Comparison of ENCODE assay signal across 16 cellular contexts in the genomic region with DNA sequence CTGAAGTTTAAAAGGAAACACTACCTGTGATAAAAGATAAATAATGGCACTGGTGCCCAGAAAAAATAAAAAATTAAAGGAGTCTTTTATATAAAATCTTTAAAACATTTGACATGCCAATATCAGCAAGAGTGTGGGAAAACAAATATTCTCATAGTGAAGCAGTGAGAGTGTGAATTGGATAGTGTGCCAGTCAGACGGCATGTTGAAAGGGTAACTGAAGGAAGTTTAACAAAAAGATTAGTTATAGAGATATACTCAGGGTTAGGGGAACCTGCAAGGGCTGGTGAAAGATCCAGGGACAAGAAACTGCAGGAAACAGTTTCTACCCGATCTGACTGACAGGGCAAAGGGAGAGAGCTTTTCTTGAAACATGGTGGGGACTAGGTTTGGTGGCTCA. TPM values are rescaled to one million over a fixed set of nuclear protein-coding genes. Genes with fewer than 3 reads are reported as not detected.
DNase-seq lines count a peak whose midpoint lies in the region; ATAC-seq, FAIRE-seq and TF ChIP-seq lines count a peak whose summit lies in the region.
"Had no signal": no experiment of that assay in that cellular context is flagged by ENCODE, and none has a peak within 500 bp of the region (broad histone marks: within the 10 kb centered on the region; RNA-seq: fewer than 3 reads in every experiment).

No MANE protein-coding gene starts in this region.

- TF ChIP-seq CTCF in HepG2 (CRISPR knock-in tag; IDR thresholded peaks at IDR 0.05) (no peak), right lobe of liver (IDR thresholded peaks at IDR 0.05) (no peak), H1 (IDR thresholded peaks at IDR 0.05; ENCODE audit: control extremely low read depth in 1 of 3, insufficient read depth in 1 of 3, low read depth in 1 of 3, low read length in 3 of 3) (no peak), pancreas (IDR thresholded peaks at IDR 0.05) (no peak)

- no peak overlapping the region for H3K18ac ChIP-seq in H1 (ENCODE audit: extremely low read depth, low read length)

- H3K36me3 ChIP-seq in HepG2 (replicated peaks in 1 of 2; ENCODE audit: control insufficient read depth in 1 of 2, insufficient read depth in 2 of 2, low read length in 2 of 2), result no peaks in the 10 kb centered on the region
- H3K36me3 ChIP-seq in right lobe of liver, result no peaks in the 10 kb centered on the region
- no peaks in the 10 kb centered on the region; a peak in 1 of 8 replicates for H3K36me3 ChIP-seq in H1 (ENCODE audit: control insufficient read depth in 2 of 4, insufficient read depth in 4 of 4, low read length in 3 of 4)
- no peaks in the 10 kb centered on the region for H3K36me3 ChIP-seq in pancreas
- H3K36me3 ChIP-seq: BLaER1, HAP-1 had no signal

- peaks cover 16% of the 10 kb centered on the region for H3K4me1 ChIP-seq in HepG2 (ENCODE audit: insufficient read depth, low read length)
- H3K4me1 ChIP-seq in right lobe of liver, result no peaks in the 10 kb centered on the region
- H3K4me1 ChIP-seq in H1 (replicated peaks in 1 of 4; ENCODE audit: control insufficient read depth in 3 of 4, insufficient read depth in 4 of 4, low read length in 3 of 4), result no peaks in the 10 kb centered on the region
- peaks cover 0 to 25% (median 7%) of the 10 kb centered on the region in 3 donors for H3K4me1 ChIP-seq in pancreas
- H3K4me1 ChIP-seq: BLaER1, HAP-1 had no signal

- ATAC-seq in HepG2 (no peak), right lobe of liver (no peak), pancreas (peak; percentile 43 to 91 (median 83)), HG02610 (IDR thresholded peaks at IDR 0.05; ENCODE audit: unreplicated experiment) (no peak)
- ATAC-seq: A549 had no signal

- DNase-seq in HepG2 (ENCODE audit: low spot score) (no peak), right lobe of liver (no peak), H1 (ENCODE audit: low read depth in 1 of 2, low spot score in 2 of 2) (no peak), pancreas (no peak), AG08395 (ENCODE audit: low spot score) (no peak), NCI-H2029 treated with DMSO at 0.1 percent for 48 hours (lab: John Stamatoyannopoulos, UW) (no peak)
- DNase-seq: CD4-positive, alpha-beta memory T cell; DMS79 treated with DMSO at 0.1 percent for 48 hours; GF-D8 had no signal

- H3K79me1 ChIP-seq in H1 (ENCODE audit: low read depth, low read length), result no peaks in the 10 kb centered on the region

- H2BK5ac ChIP-seq in H1 (ENCODE audit: low read depth, low read length), result no peak overlapping the region

- intact Hi-C loops in HepG2 (cut with micrococcal nuclease; ENCODE audit: unreplicated experiment) (no loop called here), right lobe of liver (cut with DNase I) (no loop called here), pancreas (cut with DNase I) (no loop called here)

- H3K27me3 ChIP-seq in HepG2 (ENCODE audit: control insufficient read depth in 1 of 2, insufficient read depth in 2 of 2, low read length in 2 of 2) (peaks cover 0 to 7% of the 10 kb centered on the region in 2 experiments; a peak in 1 of 5 replicates), right lobe of liver (no peaks in the 10 kb centered on the region), H1 (replicated peaks in 1 of 4; ENCODE audit: control insufficient read depth in 3 of 4, extremely low read depth in 1 of 4, insufficient read depth in 3 of 4, low read length in 3 of 4) (no peaks in the 10 kb centered on the region), pancreas (no peaks in the 10 kb centered on the region)
- H3K27me3 ChIP-seq: BLaER1 had no signal

- 0 out of 2 replicates have a peak overlapping the region, but pooled peaks have one; percentile 20 for H3K4me2 ChIP-seq in HepG2 (ENCODE audit: low read depth, low read length)
- no peak overlapping the region for H3K4me2 ChIP-seq in H1 (ENCODE audit: insufficient read depth in 1 of 2, low read depth in 2 of 2, low read length in 2 of 2)
- H3K4me2 ChIP-seq: A549, BLaER1 had no signal

- H3K4ac ChIP-seq in H1 (replicated peaks; ENCODE audit: insufficient read length, low read depth, low read length), result no peak overlapping the region

- CTCF ChIA-PET in HepG2 (lab: Yijun Ruan, JAX; ENCODE audit: low intra/inter-chr PET ratio, low total read pairs), result no interaction called here
- CTCF ChIA-PET in H1 (lab: Charles Lee; ENCODE audit: partially characterized antibody), result interaction anchor here (1.0 kb wide), 1 partner anchor 34 kb away, joined by 3 read pairs; the partner anchor contains the start of gene C6orf62

- no peak overlapping the region for H2BK20ac ChIP-seq in H1 (ENCODE audit: low read length)

- no peak overlapping the region for H2AFZ ChIP-seq in HepG2 (ENCODE audit: low read length)
- peak overlapping the region; percentile 12; the same call in 1 of the 2 replicates for H2AFZ ChIP-seq in H1 (ENCODE audit: low read length)

- no peaks in the 10 kb centered on the region for H3K79me2 ChIP-seq in HepG2 (ENCODE audit: insufficient read depth, low read length)
- no peaks in the 10 kb centered on the region for H3K79me2 ChIP-seq in H1 (ENCODE audit: control insufficient read depth in 1 of 2, insufficient read depth in 2 of 2, low read length in 2 of 2)

- BruUV-seq in HepG2 (replicated peaks; lab: Mats Ljungman, UMichigan), result no TSS peak

- no peaks in the 10 kb centered on the region for H4K20me1 ChIP-seq in HepG2 (ENCODE audit: insufficient read depth, low read length)
- no peaks in the 10 kb centered on the region for H4K20me1 ChIP-seq in H1 (replicated peaks in 1 of 2; ENCODE audit: control insufficient read depth in 1 of 2, insufficient read depth in 2 of 2, low read length in 2 of 2)
- H4K20me1 ChIP-seq: BLaER1 had no signal

- 20% methylated on average over 2 of the region's 2 CpGs for WGBS in HepG2 (ENCODE audit: low lambda C conversion rate)
- 54% methylated on average over 2 of the region's 2 CpGs for WGBS in right lobe of liver (ENCODE audit: insufficient coverage, low coverage, low lambda C conversion rate, missing lambda C conversion rate)
- 76% methylated on average over 2 of the region's 2 CpGs; no CpG with 5 or more reads in 1 of the 2 experiments for WGBS in H1 (ENCODE audit: extremely low coverage in 1 of 2, insufficient coverage in 1 of 2, insufficient read length in 1 of 2, insufficient replicate concordance in 2 of 2, low coverage in 1 of 2, low lambda C conversion rate in 2 of 2, missing lambda C conversion rate in 1 of 2), 2 experiments
- WGBS in pancreas, 2 donors, result 8 to 17% methylated on average over 2 of the region's 2 CpGs

- no peak overlapping the region for H2BK15ac ChIP-seq in H1 (ENCODE audit: low read length)

- FAIRE-seq in HepG2 (lab: Jason Lieb, UNC) (no peak), H1 (lab: Jason Lieb, UNC) (no peak), pancreas (lab: Jason Lieb, UNC) (no peak)
- FAIRE-seq: A549, HTR-8/SVneo had no signal

- no peak overlapping the region for H4K5ac ChIP-seq in H1 (ENCODE audit: insufficient read length, low read depth, low read length)

- in situ Hi-C loops in HepG2 (cut with HindIII; ENCODE audit: extremely low pct_ligation_motif_present, low pct_unique_long_range_greater_than_20kb), result no loop called here

- H3K56ac ChIP-seq in H1 (replicated peaks; ENCODE audit: insufficient read length, low read depth, low read length), result no peak overlapping the region

- no peak overlapping the region for H2AK5ac ChIP-seq in H1 (ENCODE audit: low read depth, low read length)

- H2BK12ac ChIP-seq in H1 (ENCODE audit: low read depth, low read length), result no peak overlapping the region

- TF ChIP-seq EP300 in HepG2 (IDR thresholded peaks at IDR 0.05; ENCODE audit: low read depth in 2 of 2, low read length in 2 of 2) (no peak), HepG2 (CRISPR knock-in tag; IDR thresholded peaks at IDR 0.05; ENCODE audit: borderline replicate concordance) (no peak), H1 (IDR thresholded peaks at IDR 0.05; ENCODE audit: borderline replicate concordance in 1 of 2, low read depth in 2 of 2, low read length in 2 of 2) (no peak)

- H3K27ac ChIP-seq in HepG2 (ENCODE audit: extremely low read length, insufficient read depth, low read length), result no peak overlapping the region
- H3K27ac ChIP-seq in right lobe of liver, result no peak overlapping the region
- H3K27ac ChIP-seq in H1 (ENCODE audit: low read depth, low read length), result no peak overlapping the region
- H3K27ac ChIP-seq in pancreas, result peak overlapping the region in 2 of 4 donors; percentile 3 to 23
- H3K27ac ChIP-seq: 22Rv1, A549, BLaER1 had no signal

- H3K4me3 ChIP-seq in HepG2 (replicated peaks in 1 of 3; ENCODE audit: insufficient read depth in 1 of 3, low read depth in 2 of 3, low read length in 3 of 3), result no peak overlapping the region
- H3K4me3 ChIP-seq in right lobe of liver, result no peak overlapping the region
- H3K4me3 ChIP-seq in H1 (ENCODE audit: extremely low read depth in 1 of 4, insufficient read depth in 2 of 4, low read depth in 3 of 4, low read length in 4 of 4), result no peak overlapping the region
- H3K4me3 ChIP-seq in pancreas, result no peak overlapping the region
- H3K4me3 ChIP-seq: A549, BLaER1, HAP-1 had no signal

- H4K8ac ChIP-seq in H1 (ENCODE audit: extremely low read depth, insufficient read depth, low read length), result no peak overlapping the region

- POLR2A ChIA-PET in HepG2 (lab: Yijun Ruan, JAX) (interaction anchor here (3.0 kb wide), 1 partner anchor 31 kb away, joined by 10 read pairs; no protein-coding TSS in a partner anchor), H1 (lab: Charles Lee; ENCODE audit: partially characterized antibody) (interaction anchor here (0.6 kb wide), 1 partner anchor 31 kb away, joined by 3 read pairs; no protein-coding TSS in a partner anchor)

- H3K9me3 ChIP-seq in HepG2 (ENCODE audit: low read length), result peaks cover 11% of the 10 kb centered on the region
- H3K9me3 ChIP-seq in right lobe of liver, result no peaks in the 10 kb centered on the region
- no peaks in the 10 kb centered on the region for H3K9me3 ChIP-seq in H1 (ENCODE audit: insufficient read depth in 2 of 2, low read depth in 1 of 2, low read length in 1 of 2)
- no peaks in the 10 kb centered on the region for H3K9me3 ChIP-seq in pancreas
- H3K9me3 ChIP-seq: HAP-1 had no signal

- no peak for TF ChIP-seq POLR2A in HepG2 (IDR thresholded peaks at IDR 0.05; ENCODE audit: insufficient read depth in 1 of 2, low read depth in 2 of 2, low read length in 2 of 2)
- TF ChIP-seq POLR2A in right lobe of liver (IDR thresholded peaks at IDR 0.05), result no peak
- TF ChIP-seq POLR2A in H1 (IDR thresholded peaks at IDR 0.05; ENCODE audit: control extremely low read depth in 1 of 2, low read depth in 2 of 2, low read length in 2 of 2), result no peak

- no peak overlapping the region for H4K91ac ChIP-seq in H1 (replicated peaks; ENCODE audit: insufficient read length, low read length)

- H3K14ac ChIP-seq in H1 (ENCODE audit: insufficient read length), result no peak overlapping the region

- H3K23me2 ChIP-seq in H1 (ENCODE audit: low read depth, low read length), result no peaks in the 10 kb centered on the region

- no peak overlapping the region for H3K9ac ChIP-seq in HepG2 (ENCODE audit: insufficient read depth, low read depth, low read length)
- H3K9ac ChIP-seq in H1 (replicated peaks in 1 of 4; ENCODE audit: extremely low read depth in 1 of 4, low read depth in 3 of 4, low read length in 3 of 4), result no peak overlapping the region
- H3K9ac ChIP-seq: BLaER1 had no signal

- H2BK120ac ChIP-seq in H1 (replicated peaks; ENCODE audit: low read depth, low read length), result no peak overlapping the region

- H3K23ac ChIP-seq in H1 (ENCODE audit: insufficient read length), result no peak overlapping the region

- no peak for TF ChIP-seq RAD21 in HepG2 (CRISPR knock-in tag; IDR thresholded peaks at IDR 0.05)
- no peak for TF ChIP-seq RAD21 in H1 (IDR thresholded peaks at IDR 0.05 in 1 of 2, conservative IDR thresholded peaks at IDR 0.05 in 1 of 2; ENCODE audit: low read depth in 2 of 2, low read length in 2 of 2)

RNA-seq across cellular contexts. Expression of gene GMNN, which starts 22.2 kb away (rescaled TPM):
- 154 and 228 TPM in 2 replicates for total RNA-seq in HepG2 (2016; rRNA removed; fragmentation: Illumina TruSeq; extraction: Trizol)
- total RNA-seq in HepG2 (2016; cell fraction: cytosol; rRNA removed; fragmentation: Illumina TruSeq; extraction: Trizol; ENCODE audit: low read depth), result 56.6 and 64.1 TPM in 2 replicates
- 154 and 231 TPM in 2 replicates for total RNA-seq in HepG2 (2016; cell fraction: insoluble cytoplasmic fraction; rRNA removed; fragmentation: Illumina TruSeq; extraction: Trizol)
- 68.9 and 73.8 TPM in 2 replicates for total RNA-seq in HepG2 (2016; cell fraction: membrane; rRNA removed; fragmentation: Illumina TruSeq; extraction: Trizol)
- 108 and 117 TPM in 2 replicates for total RNA-seq in HepG2 (2016; cell fraction: nucleus; rRNA removed; fragmentation: Illumina TruSeq; extraction: Trizol)
- 41.6 and 61.8 TPM in 2 replicates for polyA plus RNA-seq in HepG2 (2011; rRNA removed)
- polyA plus RNA-seq in HepG2 (2011; cell fraction: cytosol; rRNA removed), result 38.6 and 39.1 TPM in 2 replicates
- 27.0 and 29.5 TPM in 2 replicates for polyA plus RNA-seq in HepG2 (2011; cell fraction: nucleus; rRNA removed)
- polyA plus RNA-seq in HepG2 (2012), result 64.4 and 82.5 TPM in 2 replicates
- 38.2 and 45.0 TPM in 2 replicates for polyA plus RNA-seq in HepG2 (2016; cell fraction: cytosol; fragmentation: Illumina TruSeq; extraction: Trizol; ENCODE audit: low read depth)
- 256 and 266 TPM in 2 replicates for polyA plus RNA-seq in HepG2 (2016; cell fraction: insoluble cytoplasmic fraction; fragmentation: Illumina TruSeq; extraction: Trizol; ENCODE audit: low read depth)
- 43.5 and 50.5 TPM in 2 replicates for polyA plus RNA-seq in HepG2 (2016; cell fraction: membrane; fragmentation: Illumina TruSeq; extraction: Trizol; ENCODE audit: low read depth)
- polyA plus RNA-seq in HepG2 (2016; cell fraction: nucleus; fragmentation: Illumina TruSeq; extraction: Trizol; ENCODE audit: insufficient read depth, low read depth), result 137 and 150 TPM in 2 replicates
- 38.8 and 71.1 TPM in 2 replicates for polyA minus RNA-seq in HepG2 (2011; rRNA and poly(A)+ RNA removed; ENCODE audit: low replicate concordance)
- 28.4 and 37.2 TPM in 2 replicates for polyA minus RNA-seq in HepG2 (2011; cell fraction: cytosol; rRNA and poly(A)+ RNA removed)
- 67.4 and 86.9 TPM in 2 replicates for polyA minus RNA-seq in HepG2 (2011; cell fraction: nucleus; rRNA and poly(A)+ RNA removed)
- 10 to 100 TPM in 2 of 6 experiments, 1 to 10 TPM in 4; 7.7 to 19.0 (median 8.3) TPM for total RNA-seq in right lobe of liver
- 101 TPM in 2 replicates for total RNA-seq in H1 (2021; fragmentation: NEBNext Ultra II Directional; extraction: Animal tissue kit (Norgen Biotek cat#: 25700))
- 60.8 and 65.9 TPM in 2 replicates for polyA plus RNA-seq in H1 (2011; rRNA removed)
- 79.2 TPM for polyA plus RNA-seq in H1 (2011; cell fraction: cytosol; rRNA removed)
- polyA plus RNA-seq in H1 (2011; cell fraction: nucleus; rRNA removed), result 36.8 TPM
- polyA plus RNA-seq in H1 (2012, experiment 1 of 2), result 67.9 to 96.3 TPM (median 74.9 TPM) in 4 replicates
- polyA plus RNA-seq in H1 (2012, experiment 2 of 2), result 13.6 TPM
- 90.1 TPM for polyA plus RNA-seq in H1 (2013, experiment 1 of 2)
- polyA plus RNA-seq in H1 (2013, experiment 2 of 2), result 89.1 TPM
- polyA minus RNA-seq in H1 (2011; rRNA and poly(A)+ RNA removed), result 28.1 and 33.9 TPM in 2 replicates
- 34.9 TPM for polyA minus RNA-seq in H1 (2011; cell fraction: cytosol; rRNA and poly(A)+ RNA removed)
- 50.7 TPM for polyA minus RNA-seq in H1 (2011; cell fraction: nucleus; rRNA and poly(A)+ RNA removed)
- total RNA-seq in pancreas, result 10 to 100 TPM; 36.5 to 69.4 (median 50.3) TPM
- 10 to 100 TPM; 44.4 to 57.0 TPM for polyA plus RNA-seq in pancreas

RNA-seq across cellular contexts. Expression of gene C6orf62, which starts 33.5 kb away (rescaled TPM):
- total RNA-seq in HepG2 (2016; rRNA removed; fragmentation: Illumina TruSeq; extraction: Trizol) (90.4 and 135 TPM in 2 replicates), right lobe of liver (10 to 100 TPM; 31.1 to 58.3 (median 48.7) TPM), pancreas (10 to 100 TPM; 33.7 to 85.6 (median 53.2) TPM)
- 24.8 and 26.7 TPM in 2 replicates for total RNA-seq in HepG2 (2016; cell fraction: cytosol; rRNA removed; fragmentation: Illumina TruSeq; extraction: Trizol; ENCODE audit: low read depth)
- 89.3 and 123 TPM in 2 replicates for total RNA-seq in HepG2 (2016; cell fraction: insoluble cytoplasmic fraction; rRNA removed; fragmentation: Illumina TruSeq; extraction: Trizol)
- total RNA-seq in HepG2 (2016; cell fraction: membrane; rRNA removed; fragmentation: Illumina TruSeq; extraction: Trizol), result 130 and 133 TPM in 2 replicates
- total RNA-seq in HepG2 (2016; cell fraction: nucleus; rRNA removed; fragmentation: Illumina TruSeq; extraction: Trizol), result 66.3 and 75.0 TPM in 2 replicates
- polyA plus RNA-seq in HepG2 (2011; rRNA removed) (54.8 and 55.6 TPM in 2 replicates), H1 (2011; rRNA removed) (23.8 and 25.6 TPM in 2 replicates), pancreas (10 to 100 TPM; 45.7 to 52.4 TPM)
- 18.8 and 39.1 TPM in 2 replicates for polyA plus RNA-seq in HepG2 (2011; cell fraction: cytosol; rRNA removed)
- polyA plus RNA-seq in HepG2 (2011; cell fraction: nucleus; rRNA removed), result 24.8 and 28.1 TPM in 2 replicates
- 49.0 and 57.3 TPM in 2 replicates for polyA plus RNA-seq in HepG2 (2012)
- 13.5 and 14.0 TPM in 2 replicates for polyA plus RNA-seq in HepG2 (2016; cell fraction: cytosol; fragmentation: Illumina TruSeq; extraction: Trizol; ENCODE audit: low read depth)
- 91.3 and 99.8 TPM in 2 replicates for polyA plus RNA-seq in HepG2 (2016; cell fraction: insoluble cytoplasmic fraction; fragmentation: Illumina TruSeq; extraction: Trizol; ENCODE audit: low read depth)
- polyA plus RNA-seq in HepG2 (2016; cell fraction: membrane; fragmentation: Illumina TruSeq; extraction: Trizol; ENCODE audit: low read depth), result 58.3 and 65.2 TPM in 2 replicates
- 80.5 and 88.9 TPM in 2 replicates for polyA plus RNA-seq in HepG2 (2016; cell fraction: nucleus; fragmentation: Illumina TruSeq; extraction: Trizol; ENCODE audit: insufficient read depth, low read depth)
- 48.0 and 61.4 TPM in 2 replicates for polyA minus RNA-seq in HepG2 (2011; rRNA and poly(A)+ RNA removed; ENCODE audit: low replicate concordance)
- polyA minus RNA-seq in HepG2 (2011; cell fraction: cytosol; rRNA and poly(A)+ RNA removed), result 47.3 and 69.6 TPM in 2 replicates
- 76.8 and 83.0 TPM in 2 replicates for polyA minus RNA-seq in HepG2 (2011; cell fraction: nucleus; rRNA and poly(A)+ RNA removed)
- total RNA-seq in H1 (2021; fragmentation: NEBNext Ultra II Directional; extraction: Animal tissue kit (Norgen Biotek cat#: 25700)), result 100 and 101 TPM in 2 replicates
- 37.7 TPM for polyA plus RNA-seq in H1 (2011; cell fraction: cytosol; rRNA removed)
- polyA plus RNA-seq in H1 (2011; cell fraction: nucleus; rRNA removed), result 26.8 TPM
- 47.6 to 69.2 TPM (median 54.8 TPM) in 4 replicates for polyA plus RNA-seq in H1 (2012, experiment 1 of 2)
- polyA plus RNA-seq in H1 (2012, experiment 2 of 2), result 8.5 TPM
- 67.7 TPM for polyA plus RNA-seq in H1 (2013, experiment 1 of 2)
- polyA plus RNA-seq in H1 (2013, experiment 2 of 2), result 63.3 TPM
- 61.3 and 93.0 TPM in 2 replicates for polyA minus RNA-seq in H1 (2011; rRNA and poly(A)+ RNA removed)
- 41.5 TPM for polyA minus RNA-seq in H1 (2011; cell fraction: cytosol; rRNA and poly(A)+ RNA removed)
- polyA minus RNA-seq in H1 (2011; cell fraction: nucleus; rRNA and poly(A)+ RNA removed), result 66.3 TPM

RNA-seq across cellular contexts. Expression of gene ARMH2, which starts 46.2 kb away (rescaled TPM):
- not detected in 2 replicates for total RNA-seq in HepG2 (2016; rRNA removed; fragmentation: Illumina TruSeq; extraction: Trizol)
- not detected in 2 replicates for total RNA-seq in HepG2 (2016; cell fraction: cytosol; rRNA removed; fragmentation: Illumina TruSeq; extraction: Trizol; ENCODE audit: low read depth)
- total RNA-seq in HepG2 (2016; cell fraction: insoluble cytoplasmic fraction; rRNA removed; fragmentation: Illumina TruSeq; extraction: Trizol), result not detected in 2 replicates
- total RNA-seq in HepG2 (2016; cell fraction: membrane; rRNA removed; fragmentation: Illumina TruSeq; extraction: Trizol), result not detected in 2 replicates
- total RNA-seq in HepG2 (2016; cell fraction: nucleus; rRNA removed; fragmentation: Illumina TruSeq; extraction: Trizol), result not detected in 2 replicates
- not detected in 2 replicates for polyA plus RNA-seq in HepG2 (2011; rRNA removed)
- polyA plus RNA-seq in HepG2 (2011; cell fraction: cytosol; rRNA removed), result not detected in 2 replicates
- polyA plus RNA-seq in HepG2 (2011; cell fraction: nucleus; rRNA removed), result not detected in 2 replicates
- polyA plus RNA-seq in HepG2 (2012), result not detected in 2 replicates
- polyA plus RNA-seq in HepG2 (2016; cell fraction: cytosol; fragmentation: Illumina TruSeq; extraction: Trizol; ENCODE audit: low read depth), result not detected in 2 replicates
- not detected in 2 replicates for polyA plus RNA-seq in HepG2 (2016; cell fraction: insoluble cytoplasmic fraction; fragmentation: Illumina TruSeq; extraction: Trizol; ENCODE audit: low read depth)
- polyA plus RNA-seq in HepG2 (2016; cell fraction: membrane; fragmentation: Illumina TruSeq; extraction: Trizol; ENCODE audit: low read depth), result not detected in 2 replicates
- polyA plus RNA-seq in HepG2 (2016; cell fraction: nucleus; fragmentation: Illumina TruSeq; extraction: Trizol; ENCODE audit: insufficient read depth, low read depth), result not detected in 2 replicates
- polyA minus RNA-seq in HepG2 (2011; rRNA and poly(A)+ RNA removed; ENCODE audit: low replicate concordance), result not detected in 2 replicates
- polyA minus RNA-seq in HepG2 (2011; cell fraction: cytosol; rRNA and poly(A)+ RNA removed), result not detected in 2 replicates
- polyA minus RNA-seq in HepG2 (2011; cell fraction: nucleus; rRNA and poly(A)+ RNA removed), result not detected in 2 replicates
- total RNA-seq in right lobe of liver, result not detected
- total RNA-seq in H1 (2021; fragmentation: NEBNext Ultra II Directional; extraction: Animal tissue kit (Norgen Biotek cat#: 25700)), result not detected in 2 replicates
- polyA plus RNA-seq in H1 (2011; rRNA removed), result not detected in 2 replicates
- not detected for polyA plus RNA-seq in H1 (2011; cell fraction: cytosol; rRNA removed)
- polyA plus RNA-seq in H1 (2011; cell fraction: nucleus; rRNA removed), result not detected
- polyA plus RNA-seq in H1 (2012, experiment 1 of 2), result not detected in 4 replicates
- polyA plus RNA-seq in H1 (2012, experiment 2 of 2), result not detected
- polyA plus RNA-seq in H1 (2013, experiment 1 of 2), result not detected
- polyA plus RNA-seq in H1 (2013, experiment 2 of 2), result not detected
- not detected in 2 replicates for polyA minus RNA-seq in H1 (2011; rRNA and poly(A)+ RNA removed)
- not detected for polyA minus RNA-seq in H1 (2011; cell fraction: cytosol; rRNA and poly(A)+ RNA removed)
- polyA minus RNA-seq in H1 (2011; cell fraction: nucleus; rRNA and poly(A)+ RNA removed), result not detected
- not detected for total RNA-seq in pancreas
- not detected for polyA plus RNA-seq in pancreas
- total RNA-seq: H4 had no signal
- polyA plus RNA-seq: A549 had no signal

Comparison
In these comparisons a context has a peak if more than half of its experiments do, and no peak if none do; other contexts are left out.
1. ATAC-seq: peak in pancreas (4 of 4); none in HepG2 (single experiment), right lobe of liver (0 of 4) and HG02610 (single experiment).